ENCODE assay signal across 8 cellular contexts in the genomic region with DNA sequence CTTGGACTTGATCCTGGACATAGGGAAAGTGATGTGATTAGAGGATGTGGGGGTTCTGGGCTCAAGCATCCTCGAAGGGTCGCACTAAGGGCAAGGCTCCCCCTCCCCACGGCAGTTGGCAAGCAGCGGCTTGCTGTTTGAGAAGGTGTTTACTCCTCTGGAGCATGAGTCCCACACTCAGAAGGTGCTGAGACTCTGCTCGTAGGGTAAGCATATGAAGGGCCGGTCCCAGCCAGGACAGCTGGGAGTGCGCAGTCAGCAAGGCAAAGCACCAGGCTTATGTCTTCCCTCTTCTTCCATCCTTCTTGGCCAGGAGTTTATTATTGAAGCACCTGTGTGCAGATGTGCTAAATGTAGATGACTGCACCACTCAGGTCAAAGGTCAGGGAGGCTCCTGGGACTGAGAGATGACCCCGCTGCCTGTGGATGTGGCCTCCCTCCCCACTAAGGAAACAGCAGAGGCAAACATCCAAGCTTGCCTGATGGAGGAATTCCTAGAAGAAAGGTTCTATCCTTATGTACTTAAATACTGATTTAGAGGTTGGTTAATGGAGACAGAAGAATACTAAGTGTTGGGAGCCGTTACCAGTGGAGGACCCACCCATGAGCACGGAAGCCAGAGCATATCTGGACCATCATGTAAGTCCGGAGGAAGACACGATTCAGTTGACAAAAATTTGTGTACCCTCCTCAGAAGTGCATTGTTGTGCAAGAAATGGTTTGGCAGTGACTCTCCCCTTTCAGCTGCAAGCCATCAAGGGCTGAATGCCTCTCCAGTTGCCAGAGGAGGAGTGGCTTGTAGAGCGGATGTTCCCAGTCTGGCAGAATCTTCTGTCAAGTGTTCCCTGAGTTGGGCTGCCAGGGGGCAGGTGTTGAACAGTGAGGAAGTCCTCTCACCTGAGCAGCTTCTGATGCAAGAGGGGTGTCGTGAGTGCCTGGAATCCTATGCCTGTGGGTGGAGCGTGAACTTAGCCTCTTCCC. TPM values are rescaled to one million over a fixed set of nuclear protein-coding genes. Genes with fewer than 3 reads are reported as not detected.
DNase-seq lines count a peak whose midpoint lies in the region; ATAC-seq and TF ChIP-seq lines count a peak whose summit lies in the region.

No MANE protein-coding gene starts in this region.

- H3K27me3 Mint-ChIP-seq in GM23338 (ENCODE audit: insufficient read depth, low read depth, poor library complexity), result peaks cover 8% of the 10 kb centered on the region
- H3K27me3 Mint-ChIP-seq in naive thymus-derived CD4-positive, alpha-beta T cell, result no peaks in the 10 kb centered on the region
- no peaks in the 10 kb centered on the region for H3K27me3 Mint-ChIP-seq in stimulated activated naive CD8-positive, alpha-beta T cell treated with anti-CD3 and anti-CD28 coated beads, Interleukin-15, amount 100 ng/mL, for 72 hours

- no peak overlapping the region; the same call in 1 of the 2 replicates for H3K4me2 ChIP-seq in GM23338

- no peaks in the 10 kb centered on the region for H3K79me2 ChIP-seq in GM23338 (replicated peaks; ENCODE audit: insufficient read depth)

- no peak overlapping the region for H2AFZ ChIP-seq in GM23338

- H3K36me3 Mint-ChIP-seq in GM23338 (ENCODE audit: low read depth), result peaks cover 41% of the 10 kb centered on the region
- no peaks in the 10 kb centered on the region for H3K36me3 Mint-ChIP-seq in naive thymus-derived CD4-positive, alpha-beta T cell

- H3K27me3 ChIP-seq in GM23338 (ENCODE audit: insufficient read depth), result no peaks in the 10 kb centered on the region
- H3K27me3 ChIP-seq in naive thymus-derived CD4-positive, alpha-beta T cell (ENCODE audit: control insufficient read depth in 2 of 2, insufficient read depth in 2 of 2, low read length in 2 of 2), result no peaks in the 10 kb centered on the region

- no peak overlapping the region; the same call in 2 of the 3 replicates for H3K4me3 Mint-ChIP-seq in GM23338
- H3K4me3 Mint-ChIP-seq in naive thymus-derived CD4-positive, alpha-beta T cell, result no peak overlapping the region
- H3K4me3 Mint-ChIP-seq in stimulated activated naive CD8-positive, alpha-beta T cell treated with anti-CD3 and anti-CD28 coated beads, Interleukin-15, amount 100 ng/mL, for 72 hours, result no peak overlapping the region

- TF ChIP-seq CTCF in GM23338 (conservative IDR thresholded peaks at IDR 0.05; ENCODE audit: low read depth in 2 of 2), result no peak

- H3K9me2 ChIP-seq in GM23338 (ENCODE audit: insufficient read depth), result peaks cover 3% of the 10 kb centered on the region; the same call in 1 of the 2 replicates

- no peaks in the 10 kb centered on the region; the same call in 2 of the 3 replicates for H3K9me3 Mint-ChIP-seq in GM23338
- H3K9me3 Mint-ChIP-seq in naive thymus-derived CD4-positive, alpha-beta T cell, result no peaks in the 10 kb centered on the region
- H3K9me3 Mint-ChIP-seq in stimulated activated naive CD8-positive, alpha-beta T cell treated with anti-CD3 and anti-CD28 coated beads, Interleukin-15, amount 100 ng/mL, for 72 hours, result no peaks in the 10 kb centered on the region

- H3K4me1 ChIP-seq in GM23338 (ENCODE audit: insufficient read depth), result peaks cover 11% of the 10 kb centered on the region; the same call in 1 of the 2 replicates
- H3K4me1 ChIP-seq in naive thymus-derived CD4-positive, alpha-beta T cell (ENCODE audit: control insufficient read depth in 2 of 2, insufficient read depth in 2 of 2, low read length in 2 of 2), result peaks cover 0 to 11% of the 10 kb centered on the region in 2 donors

- H3K4me3 ChIP-seq in GM23338, result no peak overlapping the region
- H3K4me3 ChIP-seq in naive thymus-derived CD4-positive, alpha-beta T cell (ENCODE audit: low read length), result no peak overlapping the region

- intact Hi-C loops in Right ventricle myocardium superior (cut with DNase I), result loop anchor here (5.0 kb wide), 1 partner anchor 88 kb away; a partner anchor contains a TSS
- intact Hi-C loops in naive thymus-derived CD4-positive, alpha-beta T cell (cut with micrococcal nuclease), result no loop called here

- DNase-seq in GM23338 (ENCODE audit: low spot score), result peak; percentile 70
- DNase-seq in SHP77 (lab: John Stamatoyannopoulos, UW), result peak; percentile 76 to 78
- DNase-seq in Right ventricle myocardium superior, result peak; percentile 80
- DNase-seq in renal cortical epithelial cell (ENCODE audit: low read depth), result peak; percentile 95
- DNase-seq in naive thymus-derived CD4-positive, alpha-beta T cell, result no peak
- no peak for DNase-seq in stimulated activated naive CD8-positive, alpha-beta T cell treated with anti-CD3 and anti-CD28 coated beads, Interleukin-15, amount 100 ng/mL, for 72 hours
- DNase-seq in NCI-H748 (lab: John Stamatoyannopoulos, UW; ENCODE audit: unreplicated experiment), result no peak
- no peak for DNase-seq in stimulated activated CD4-positive, alpha-beta T cell treated with anti-CD3 and anti-CD28 coated beads, Interleukin-2, amount 100 ng/mL, for 24 hours

- H3K27ac Mint-ChIP-seq in GM23338, result peak overlapping the region; percentile 24
- H3K27ac Mint-ChIP-seq in naive thymus-derived CD4-positive, alpha-beta T cell, result peak overlapping the region in 2 of 9 donors; percentile 16 to 50
- no peak overlapping the region for H3K27ac Mint-ChIP-seq in stimulated activated naive CD8-positive, alpha-beta T cell treated with anti-CD3 and anti-CD28 coated beads, Interleukin-15, amount 100 ng/mL, for 72 hours

- ATAC-seq in GM23338 (peak; percentile 69), Right ventricle myocardium superior (ENCODE audit: poor library complexity) (peak; percentile 85)
- ATAC-seq in naive thymus-derived CD4-positive, alpha-beta T cell, result no peak
- ATAC-seq in stimulated activated naive CD8-positive, alpha-beta T cell treated with anti-CD3 and anti-CD28 coated beads, Interleukin-15, amount 100 ng/mL, for 72 hours, result no peak

- CTCF ChIA-PET in naive thymus-derived CD4-positive, alpha-beta T cell (lab: Charles Lee), result no interaction called here

- no peaks in the 10 kb centered on the region for H3K9me3 ChIP-seq in naive thymus-derived CD4-positive, alpha-beta T cell (ENCODE audit: control insufficient read depth in 2 of 3, low read length in 3 of 3)

- H3K27ac ChIP-seq in GM23338 (ENCODE audit: low read depth), result peak overlapping the region; percentile 66
- H3K27ac ChIP-seq in naive thymus-derived CD4-positive, alpha-beta T cell (ENCODE audit: low read depth, low read length), result no peak overlapping the region

- H3F3A ChIP-seq in GM23338 (replicated peaks; ENCODE audit: low read depth), result no peaks in the 10 kb centered on the region

- no peaks in the 10 kb centered on the region for H4K20me1 ChIP-seq in GM23338 (replicated peaks; ENCODE audit: insufficient read depth)

- POLR2A ChIA-PET in naive thymus-derived CD4-positive, alpha-beta T cell (lab: Charles Lee), result interaction anchor here (1.4 kb wide), 1 partner anchor 10 kb away, joined by 3 read pairs; no protein-coding TSS in a partner anchor

- no peaks in the 10 kb centered on the region for H3K36me3 ChIP-seq in GM23338 (ENCODE audit: insufficient read depth)
- no peaks in the 10 kb centered on the region for H3K36me3 ChIP-seq in naive thymus-derived CD4-positive, alpha-beta T cell (ENCODE audit: control insufficient read depth in 2 of 3, insufficient read depth in 3 of 3, low read length in 3 of 3)

- peaks cover 35% of the 10 kb centered on the region for H3K4me1 Mint-ChIP-seq in GM23338
- peaks cover 0 to 23% (median 12%) of the 10 kb centered on the region in 7 donors for H3K4me1 Mint-ChIP-seq in naive thymus-derived CD4-positive, alpha-beta T cell
- H3K4me1 Mint-ChIP-seq in stimulated activated naive CD8-positive, alpha-beta T cell treated with anti-CD3 and anti-CD28 coated beads, Interleukin-15, amount 100 ng/mL, for 72 hours, result peaks cover 31% of the 10 kb centered on the region

RNA-seq across cellular contexts. Expression of a gene that starts 27.2 kb away (rescaled TPM):
- 51.4 and 53.5 TPM in 2 replicates for total RNA-seq in GM23338 (2014; rRNA removed; shearing (Covaris generic))
- 72.5 and 79.5 TPM in 2 replicates for polyA plus RNA-seq in GM23338 (2016; fragmentation: Nextera tagmentation; extraction: Ambion mirVana)
- total RNA-seq in Right ventricle myocardium superior (43.1 TPM), renal cortical epithelial cell (13.1 and 33.2 TPM in 2 replicates)
- 10 to 100 TPM; 11.5 to 20.8 (median 16.8) TPM for total RNA-seq in naive thymus-derived CD4-positive, alpha-beta T cell
- polyA plus RNA-seq in naive thymus-derived CD4-positive, alpha-beta T cell, result 10 to 100 TPM; 25.8 to 29.1 TPM

Comparison
In these comparisons a context has a peak if more than half of its experiments do, and no peak if none do; other contexts are left out.
1. ATAC-seq: peak in GM23338 (single experiment) and Right ventricle myocardium superior (single experiment); none in naive thymus-derived CD4-positive, alpha-beta T cell (single experiment) and stimulated activated naive CD8-positive, alpha-beta T cell treated with anti-CD3 and anti-CD28 coated beads, Interleukin-15, amount 100 ng/mL, for 72 hours (single experiment).
2. DNase-seq: peak in GM23338 (single experiment), SHP77 (2 of 2), Right ventricle myocardium superior (single experiment) and renal cortical epithelial cell (single experiment); none in naive thymus-derived CD4-positive, alpha-beta T cell (0 of 9), stimulated activated naive CD8-positive, alpha-beta T cell treated with anti-CD3 and anti-CD28 coated beads, Interleukin-15, amount 100 ng/mL, for 72 hours (0 of 2), NCI-H748 (single experiment) and stimulated activated CD4-positive, alpha-beta T cell treated with anti-CD3 and anti-CD28 coated beads, Interleukin-2, amount 100 ng/mL, for 24 hours (0 of 2).